In genomic region chr5:158752656-158752973, GRCh38 we compare ENCODE assay signal across 1 cellular context.
A peak's percentile ranks its signal among the peaks of the same experiment; 100 is the strongest.
TF ChIP-seq lines count a peak whose summit lies in the region.

No MANE protein-coding gene starts in this region.

TF ChIP-seq in GM12878, 131 proteins besides CTCF, POLR2A, EP300 and RAD21 (continued from another document):
- TF ChIP-seq ELK1 (IDR thresholded peaks at IDR 0.05; ENCODE audit: low read depth, low read length) (no peak), SKIL (IDR thresholded peaks at IDR 0.05; ENCODE audit: low read depth, poor library complexity, severe bottlenecking) (peak; percentile 3), IRF3 (IDR thresholded peaks at IDR 0.05) (no peak)
TF ChIP-seq in GM12878: peak in this region for 4.
